15 cellular contexts compared by ENCODE assay signal in genomic region chr11:118897721-118898310, GRCh38. TPM values are rescaled to one million over a fixed set of nuclear protein-coding genes. Genes with fewer than 3 reads are reported as not detected.
DNase-seq lines count a peak whose midpoint lies in the region; ATAC-seq and TF ChIP-seq lines count a peak whose summit lies in the region.
"Had no signal": no experiment of that assay in that cellular context is flagged by ENCODE, and none has a peak within 500 bp of the region (broad histone marks: within the 10 kb centered on the region; RNA-seq: fewer than 3 reads in every experiment).

No MANE protein-coding gene starts in this region.

- no peaks in the 10 kb centered on the region for H3K9me2 ChIP-seq in OCI-LY1 (ENCODE audit: low read depth, low read length)

- H3K4me1 ChIP-seq in OCI-LY1 (ENCODE audit: insufficient read depth, low read length, severe bottlenecking) = peaks cover 80% of the 10 kb centered on the region
- H3K4me1 ChIP-seq in transverse colon = peaks cover 0 to 13% (median 3%) of the 10 kb centered on the region in 4 donors
- H3K4me1 ChIP-seq in lower lobe of right lung = peaks cover 9% of the 10 kb centered on the region

- peaks cover 9% of the 10 kb centered on the region for H3K36me3 Mint-ChIP-seq in activated naive CD4-positive, alpha-beta T cell treated with anti-CD3 and anti-CD28 coated beads, Interleukin-2, amount 50 U/mL, for 24 hours

- no peak for TF ChIP-seq POLR2A in transverse colon (IDR thresholded peaks at IDR 0.05)

- no peaks in the 10 kb centered on the region for H3K79me2 ChIP-seq in OCI-LY1 (ENCODE audit: insufficient read depth, low read length)

- no peaks in the 10 kb centered on the region for H3K9me3 ChIP-seq in OCI-LY1 (ENCODE audit: low read length)
- H3K9me3 ChIP-seq in transverse colon = no peaks in the 10 kb centered on the region
- no peaks in the 10 kb centered on the region for H3K9me3 ChIP-seq in lower lobe of right lung
- H3K9me3 ChIP-seq: tibial artery had no signal

- H2AFZ ChIP-seq in OCI-LY1 (ENCODE audit: low read length) = no peak overlapping the region

- no peak for TF ChIP-seq CTCF in OCI-LY1 (IDR thresholded peaks at IDR 0.05; ENCODE audit: low read length)
- no peak for TF ChIP-seq CTCF in transverse colon (IDR thresholded peaks at IDR 0.05)
- no peak for TF ChIP-seq CTCF in lower lobe of right lung (IDR thresholded peaks at IDR 0.05)
- TF ChIP-seq CTCF in GM10248 (IDR thresholded peaks at IDR 0.05; ENCODE audit: control extremely low read depth, extremely low read depth, low read depth, missing control alignments) = no peak

- peak overlapping the region; percentile 46; the same call in 1 of the 2 replicates for H3K4me2 ChIP-seq in OCI-LY1 (ENCODE audit: low read length)

- peaks cover 55% of the 10 kb centered on the region for H3K4me1 Mint-ChIP-seq in activated naive CD4-positive, alpha-beta T cell treated with anti-CD3 and anti-CD28 coated beads, Interleukin-2, amount 50 U/mL, for 24 hours

- peak overlapping the region; percentile 49; the same call in 1 of the 2 replicates for H3K9ac ChIP-seq in OCI-LY1 (ENCODE audit: low read length)

- H3K36me3 ChIP-seq in OCI-LY1 (ENCODE audit: insufficient read depth, low read length) (peaks cover 45% of the 10 kb centered on the region), transverse colon (peaks cover 0 to 15% (median 9%) of the 10 kb centered on the region in 4 donors), lower lobe of right lung (peaks cover 67% of the 10 kb centered on the region)

- TF ChIP-seq EP300 in transverse colon (IDR thresholded peaks at IDR 0.05; ENCODE audit: low read depth) = no peak

- no peaks in the 10 kb centered on the region for H3F3A ChIP-seq in OCI-LY1 (ENCODE audit: insufficient read depth, low read length)

- H3K27me3 ChIP-seq in OCI-LY1 (ENCODE audit: insufficient read depth, low read length) (no peaks in the 10 kb centered on the region), transverse colon (no peaks in the 10 kb centered on the region), lower lobe of right lung (ENCODE audit: low read depth) (no peaks in the 10 kb centered on the region)
- H3K27me3 ChIP-seq: tibial artery had no signal

- CTCF ChIA-PET in GM10248 (lab: Yijun Ruan, JAX) = no interaction called here

- DNase-seq in activated naive CD4-positive, alpha-beta T cell (lab: John Stamatoyannopoulos, UW) = no peak
- DNase-seq in cerebellar cortex (ENCODE audit: low spot score) (peak; percentile 13), transverse colon (peak; percentile 7), lower lobe of right lung (no peak), GM10248 (ENCODE audit: extremely low spot score) (no peak), GF-D8 (lab: John Stamatoyannopoulos, UW) (no peak)
- DNase-seq: DMS79 treated with DMSO at 0.1 percent for 48 hours, NCI-H446, T-helper 1 cell had no signal

- H3K4me3 Mint-ChIP-seq in activated naive CD4-positive, alpha-beta T cell treated with anti-CD3 and anti-CD28 coated beads, Interleukin-2, amount 50 U/mL, for 24 hours = no peak overlapping the region

- POLR2A ChIA-PET in GM10248 (lab: Yijun Ruan, JAX) = interaction anchor here (0.7 kb wide), 1 partner anchor 209 kb away, joined by 3 read pairs; no protein-coding TSS in a partner anchor

- H3K4me3 ChIP-seq in OCI-LY1 (ENCODE audit: low read depth, low read length, poor library complexity, severe bottlenecking) = no peak overlapping the region
- no peak overlapping the region for H3K4me3 ChIP-seq in transverse colon
- no peak overlapping the region for H3K4me3 ChIP-seq in lower lobe of right lung
- H3K4me3 ChIP-seq: tibial artery had no signal

- H4K20me1 ChIP-seq in OCI-LY1 (ENCODE audit: insufficient read depth, low read length) = no peaks in the 10 kb centered on the region

- in situ Hi-C loops in transverse colon (cut with MboI; ENCODE audit: low pct_ligation_motif_present in 1 of 4, low pct_unique_long_range_greater_than_20kb in 1 of 4, low sequenced_read_pairs in 3 of 4) = no loop called here

- ATAC-seq in lower lobe of right lung = no peak

- H3K27me3 Mint-ChIP-seq in activated naive CD4-positive, alpha-beta T cell treated with anti-CD3 and anti-CD28 coated beads, Interleukin-2, amount 50 U/mL, for 24 hours = no peaks in the 10 kb centered on the region

- WGBS in transverse colon (ENCODE audit: low coverage in 1 of 2), 2 donors = 72 to 79% methylated on average over 12 to 13 of the region's 13 CpGs

- H3K27ac ChIP-seq in OCI-LY1 (ENCODE audit: low read depth, low read length, poor library complexity, severe bottlenecking) = peak overlapping the region; percentile 96
- no peak overlapping the region for H3K27ac ChIP-seq in transverse colon
- H3K27ac ChIP-seq in lower lobe of right lung = no peak overlapping the region

- no peaks in the 10 kb centered on the region for H3K9me3 Mint-ChIP-seq in activated naive CD4-positive, alpha-beta T cell treated with anti-CD3 and anti-CD28 coated beads, Interleukin-2, amount 50 U/mL, for 24 hours

- intact Hi-C loops in transverse colon (cut with DNase I; ENCODE audit: low total_unique reads) = no loop called here
- intact Hi-C loops in lower lobe of right lung (cut with DNase I) = no loop called here

- H3K27ac Mint-ChIP-seq in activated naive CD4-positive, alpha-beta T cell treated with anti-CD3 and anti-CD28 coated beads, Interleukin-2, amount 50 U/mL, for 24 hours = peak overlapping the region; percentile 86

RNA-seq across cellular contexts. Expression of gene CXCR5, which starts 14.1 kb away (rescaled TPM):
- 1 to 10 TPM in 2 of 4 donors, not detected in 2; 2.5 to 4.1 TPM for total RNA-seq in transverse colon
- 0.09 TPM for total RNA-seq in lower lobe of right lung
- total RNA-seq: frontal cortex, progenitor cell of endocrine pancreas had no signal

RNA-seq across cellular contexts. Expression of gene BCL9L, which starts 27.9 kb away (rescaled TPM):
- total RNA-seq in transverse colon = 10 to 100 TPM; 15.9 to 23.9 (median 18.5) TPM
- 48.9 TPM for total RNA-seq in lower lobe of right lung

RNA-seq across cellular contexts. Expression of gene UPK2, which starts 58.3 kb away (rescaled TPM):
- total RNA-seq in transverse colon (not detected), lower lobe of right lung (not detected)
- total RNA-seq: frontal cortex, mononuclear cell had no signal

Comparison
In these comparisons a context has a peak if more than half of its experiments do, and no peak if none do; other contexts are left out.
1. DNase-seq: peak in cerebellar cortex (single experiment) and transverse colon (single experiment); none in activated naive CD4-positive, alpha-beta T cell (0 of 4), lower lobe of right lung (single experiment), GM10248 (single experiment) and GF-D8 (single experiment).